In genomic region chr15:89101302-89102191, GRCh38 we compare ENCODE assay signal across 9 cellular contexts. TPM values are rescaled to one million over a fixed set of nuclear protein-coding genes. Genes with fewer than 3 reads are reported as not detected.
DNase-seq lines count a peak whose midpoint lies in the region; ATAC-seq, FAIRE-seq and TF ChIP-seq lines count a peak whose summit lies in the region.
"Had no signal": no experiment of that assay in that cellular context is flagged by ENCODE, and none has a peak within 500 bp of the region (broad histone marks: within the 10 kb centered on the region; RNA-seq: fewer than 3 reads in every experiment).

No MANE protein-coding gene starts in this region.

- peak; percentile 8 to 24; a peak in 1 of 5 replicates for TF ChIP-seq RAD21 in A549 (conservative IDR thresholded peaks at IDR 0.05 in 1 of 2, IDR thresholded peaks at IDR 0.05 in 1 of 2)

- DNase-seq in A549 (ENCODE audit: low read depth in 1 of 2, low spot score in 1 of 2) = peak; percentile 97 to 98
- DNase-seq in HS-5 (ENCODE audit: low read depth) = peak; percentile 87
- DNase-seq in coronary artery (ENCODE audit: low spot score) = peak; percentile 96
- peak; percentile 85 for DNase-seq in mucosa of gallbladder (ENCODE audit: low spot score)
- no peak for DNase-seq in hippocampal formation (lab: John Stamatoyannopoulos, UW)
- DNase-seq in MV-4-11 (lab: John Stamatoyannopoulos, UW) = no peak
- DNase-seq in SIG-M5 (lab: John Stamatoyannopoulos, UW) = no peak
- DNase-seq in NCI-H748 (lab: John Stamatoyannopoulos, UW; ENCODE audit: unreplicated experiment) = no peak

- TF ChIP-seq POLR2A in A549 (IDR thresholded peaks at IDR 0.05; ENCODE audit: low read length) = no peak

- peaks cover 99% of the 10 kb centered on the region for H3K4me1 ChIP-seq in A549

- no peak for TF ChIP-seq CTCF in A549 (IDR thresholded peaks at IDR 0.05)
- TF ChIP-seq CTCF in coronary artery (IDR thresholded peaks at IDR 0.05) = no peak

- H3K4me3 ChIP-seq in A549 (no peak overlapping the region; the same call in 2 of the 3 replicates), coronary artery (peak overlapping the region; percentile 34)

- H3K27ac ChIP-seq in A549 (peak overlapping the region; percentile 85 to 88), coronary artery (peak overlapping the region; percentile 87 to 96)

- CTCF ChIA-PET in A549 (lab: Yijun Ruan, JAX) = interaction anchor here (0.8 to 11.8 kb wide), 14 partner anchors 12 to 106 kb away, joined by 3 to 187 read pairs (median 6); partner anchors contain the start of gene ABHD2

- peak; percentile 92 to 93 for ATAC-seq in A549

- POLR2A ChIA-PET in A549 (lab: Yijun Ruan, JAX) = interaction anchor here (0.6 to 4.8 kb wide), 8 partner anchors 10 to 120 kb away, joined by 3 to 31 read pairs (median 5); partner anchors contain the start of gene ABHD2

- WGBS in A549 (ENCODE audit: missing lambda C conversion rate) = under 1% methylated on average over 8 of the region's 8 CpGs

- no peaks in the 10 kb centered on the region for H3K9me3 ChIP-seq in A549

- peak overlapping the region; percentile 84 for H3K4me2 ChIP-seq in A549

- TF ChIP-seq EP300 in A549 (IDR thresholded peaks at IDR 0.05) = peak; percentile 69 to 71; a peak in 2 of 5 replicates

- FAIRE-seq in A549 (lab: Jason Lieb, UNC) = peak; percentile 94
- FAIRE-seq: TTC549 had no signal

TF ChIP-seq in A549, 52 proteins besides CTCF, POLR2A, EP300 and RAD21 (continues in another document):
- TF ChIP-seq ATOH8 (CRISPR knock-in tag; IDR thresholded peaks at IDR 0.05; ENCODE audit: low read depth) (peak; percentile 65), E2F6 (IDR thresholded peaks at IDR 0.05; ENCODE audit: borderline replicate concordance, low read depth) (no peak), TP53 (CRISPR knock-in tag; IDR thresholded peaks at IDR 0.05) (no peak), HOXB13 (CRISPR knock-in tag; IDR thresholded peaks at IDR 0.05; ENCODE audit: low read depth) (no peak), TFCP2L1 (CRISPR knock-in tag; IDR thresholded peaks at IDR 0.05) (no peak), EHMT2 (IDR thresholded peaks at IDR 0.05; ENCODE audit: low read depth) (no peak), HMGXB4 (CRISPR knock-in tag; IDR thresholded peaks at IDR 0.05; ENCODE audit: borderline replicate concordance) (no peak), HOXA7 (CRISPR knock-in tag; IDR thresholded peaks at IDR 0.05) (0 out of 2 replicates have a peak, but pooled peaks have one; percentile 31), JUNB (IDR thresholded peaks at IDR 0.05) (peak; percentile 91), CHD2 (IDR thresholded peaks at IDR 0.05; ENCODE audit: low read length, partially characterized antibody) (no peak), KDM5A (IDR thresholded peaks at IDR 0.05) (no peak), KDM1A (IDR thresholded peaks at IDR 0.05; ENCODE audit: low read depth) (no peak), MAX (IDR thresholded peaks at IDR 0.05) (peak; percentile 75; the same call in 1 of the 2 replicates), FOSB (CRISPR knock-in tag; IDR thresholded peaks at IDR 0.05) (no peak), ZC3H11A (IDR thresholded peaks at IDR 0.05) (0 out of 2 replicates have a peak, but pooled peaks have one; percentile 4), NFE2L2 (conservative IDR thresholded peaks at IDR 0.05; ENCODE audit: low read length) (0 out of 2 replicates have a peak, but pooled peaks have one; percentile 16), NR3C1 (IDR thresholded peaks at IDR 0.05) (no peak), PHF8 (IDR thresholded peaks at IDR 0.05; ENCODE audit: borderline replicate concordance, low read depth) (no peak), RNF2 (IDR thresholded peaks at IDR 0.05; ENCODE audit: borderline replicate concordance, low read depth) (no peak), PBX3 (IDR thresholded peaks at IDR 0.05) (peak; percentile 78), NPAS2 (CRISPR knock-in tag; IDR thresholded peaks at IDR 0.05; ENCODE audit: borderline replicate concordance) (no peak), BCL3 (IDR thresholded peaks at IDR 0.05) (peak; percentile 66; the same call in 1 of the 3 replicates), CEBPB (IDR thresholded peaks at IDR 0.05) (peak; percentile 23 to 55), USF2 (IDR thresholded peaks at IDR 0.05) (no peak), ZFP36 (IDR thresholded peaks at IDR 0.05; ENCODE audit: borderline replicate concordance, partially characterized antibody) (no peak), RCOR1 (IDR thresholded peaks at IDR 0.05; ENCODE audit: low read depth, low read length) (no peak), ZSCAN20 (CRISPR knock-in tag; IDR thresholded peaks at IDR 0.05) (no peak), SREBF2 (IDR thresholded peaks at IDR 0.05) (no peak), HOXB5 (CRISPR knock-in tag; IDR thresholded peaks at IDR 0.05) (0 out of 2 replicates have a peak, but pooled peaks have one; percentile 73), CHD4 (IDR thresholded peaks at IDR 0.05; ENCODE audit: borderline replicate concordance) (no peak), CBX8 (IDR thresholded peaks at IDR 0.05) (no peak), EHF (CRISPR knock-in tag; IDR thresholded peaks at IDR 0.05) (no peak), BHLHE40 (IDR thresholded peaks at IDR 0.05; ENCODE audit: low read depth, low read length) (no peak), SMC3 (IDR thresholded peaks at IDR 0.05) (0 out of 3 replicates have a peak, but pooled peaks have one; percentile 14), MYC (IDR thresholded peaks at IDR 0.05; ENCODE audit: borderline replicate concordance, low read length) (peak; percentile 59; the same call in 1 of the 2 replicates)

RNA-seq across cellular contexts. Expression of gene ABHD2, which starts 13.3 kb away (rescaled TPM):
- polyA plus RNA-seq in A549 (2011; rRNA removed) (63.3 and 76.4 TPM in 2 replicates), A549 (2017; fragmentation: RNase III; extraction: RNeasy Plus Mini Kit Qiagen cat#74134 plus additional on column Dnase treatment) (33.1 to 41.0 TPM (median 36.2 TPM) in 3 replicates)
- 31.8 and 36.7 TPM in 2 replicates for polyA plus RNA-seq in A549 (2012; cell fraction: cytosol; rRNA removed)
- 30.7 and 39.5 TPM in 2 replicates for polyA plus RNA-seq in A549 (2012; cell fraction: nucleus; rRNA removed)
- 194 and 230 TPM in 2 replicates for polyA minus RNA-seq in A549 (2011; rRNA and poly(A)+ RNA removed)
- total RNA-seq in mucosa of gallbladder = 430 TPM

Comparison
In these comparisons a context has a peak if more than half of its experiments do, and no peak if none do; other contexts are left out.
1. DNase-seq: peak in A549 (2 of 2), HS-5 (single experiment), coronary artery (single experiment) and mucosa of gallbladder (single experiment); none in hippocampal formation (0 of 2), MV-4-11 (single experiment), SIG-M5 (single experiment) and NCI-H748 (single experiment).